ENCODE assay signal across 30 cellular contexts in genomic region chr5:97375959-97376358, GRCh38.
"Had no signal": no experiment of that assay in that cellular context is flagged by ENCODE, and none has a peak within 500 bp of the region (broad histone marks: within the 10 kb centered on the region; RNA-seq: fewer than 3 reads in every experiment).

No MANE protein-coding gene starts in this region.

- H3K36me3 ChIP-seq: brain microvascular endothelial cell had no signal

- H3K4me1 ChIP-seq: body of pancreas, breast epithelium had no signal

- H3K9me3 ChIP-seq: body of pancreas, breast epithelium had no signal

- H3K4me3 ChIP-seq: body of pancreas, breast epithelium had no signal

- FAIRE-seq: astrocyte, TTC549 had no signal

- ATAC-seq: activated CD8-positive, alpha-beta memory T cell treated with anti-CD3 and anti-CD28 coated beads, Interleukin-2, amount 10 ng/mL, durations not matched to agents 7 days and 5 days; activated CD8-positive, alpha-beta T cell treated with anti-CD3 and anti-CD28 coated beads for 36 hours; activated naive CD8-positive, alpha-beta T cell treated with anti-CD3 and anti-CD28 coated beads, Interleukin-2, amount 50 U/mL, for 24 hours; body of pancreas had no signal

- H3K27me3 ChIP-seq: body of pancreas, brain microvascular endothelial cell, breast epithelium had no signal

- DNase-seq: activated B cell treated with CpG ODN at 0.5 μM for 24 hours; activated CD4-positive, alpha-beta memory T cell treated with anti-CD3 and anti-CD28 coated beads for 36 hours; activated CD4-positive, alpha-beta T cell treated with anti-CD3 and anti-CD28 coated beads for 4 hours; activated CD4-positive, alpha-beta T cell treated with anti-CD3 and anti-CD28 coated beads, Interleukin-2, amount 10 ng/mL, durations not matched to agents 24 days and 14 days; activated CD4-positive, alpha-beta T cell treated with anti-CD3 and anti-CD28 coated beads, Interleukin-2, amount 50 U/mL, for 1 hour; activated CD4-positive, alpha-beta T cell treated with anti-CD3 and anti-CD28 coated beads, Interleukin-2, amount 50 U/mL, for 4 hours; activated CD4-positive, CD25-positive, alpha-beta regulatory T cell treated with anti-CD3 and anti-CD28 coated beads, Interleukin-2, amount 50 U/mL, for 72 hours; activated CD8-positive, alpha-beta memory T cell treated with anti-CD3 and anti-CD28 coated beads for 24 hours; activated CD8-positive, alpha-beta memory T cell treated with anti-CD3 and anti-CD28 coated beads, Interleukin-2, amount 10 ng/mL, durations not matched to agents 7 days and 5 days; activated CD8-positive, alpha-beta memory T cell treated with anti-CD3 and anti-CD28 coated beads, Interleukin-2, amount 50 U/mL, for 48 hours; activated CD8-positive, alpha-beta T cell treated with anti-CD3 and anti-CD28 coated beads for 36 hours; activated effector memory CD4-positive, alpha-beta T cell treated with Interleukin-2 at 50 U/mL for 16 hours; activated gamma-delta T cell; activated naive CD4-positive, alpha-beta T cell treated with anti-CD3 and anti-CD28 coated beads, Interleukin-2, amount 10 ng/mL, durations not matched to agents 7 days and 5 days; activated naive CD4-positive, alpha-beta T cell treated with Interleukin-2 at 50 U/mL for 16 hours; activated naive CD8-positive, alpha-beta T cell treated with anti-CD3 and anti-CD28 coated beads, Interleukin-2, amount 10 ng/mL, durations not matched to agents 7 days and 5 days; activated naive CD8-positive, alpha-beta T cell treated with anti-CD3 and anti-CD28 coated beads, Interleukin-2, amount 50 U/mL, for 24 hours; activated T-cell treated with anti-CD3 and anti-CD28 coated beads, Interleukin-2, amount 50 U/mL, for 24 hours; activated T-cell treated with anti-CD3 and anti-CD28 coated beads, Interleukin-2, amount 50 U/mL, for 48 hours; aorta; body of pancreas; brain microvascular endothelial cell; central memory CD4-positive, alpha-beta T cell; T-helper 1 cell; T-helper 2 cell; T-helper 9 cell had no signal

- H3K27ac ChIP-seq: body of pancreas, brain microvascular endothelial cell, breast epithelium, VCaP had no signal
